Comparison of ENCODE assay signal across 8 cellular contexts in genomic region chr6:27824248-27825024, GRCh38.
DNase-seq lines count a peak whose midpoint lies in the region; ATAC-seq and TF ChIP-seq lines count a peak whose summit lies in the region.
"Not testable (repeated sequence)": the region's sequence is repeated elsewhere in the genome, so short reads cannot be mapped to it uniquely, and the experiment has no call there.

No MANE protein-coding gene starts in this region.

- TF ChIP-seq CTCF in Panc1 (IDR thresholded peaks at IDR 0.05); thoracic aorta (IDR thresholded peaks at IDR 0.05): not testable (repeated sequence)

- intact Hi-C loops in Panc1 (cut with micrococcal nuclease; ENCODE audit: unreplicated experiment), result not testable (repeated sequence)
- intact Hi-C loops in activated T-helper 1 cell treated with anti-CD3 and anti-CD28 coated beads, Interleukin-12 subunit alpha, Interleukin-12 subunit beta, Interleukin-2, Interleukin-4 antibody, amounts not matched to agents 30 ng/mL and 10 ng/mL and 1 ng/mL, durations not matched to agents 14 hours and 24 hours and 36 hours (cut with micrococcal nuclease), result loop anchor here (1.0 kb wide), 2 partner anchors 13 to 41 kb away; a partner anchor contains a TSS

- H3K36me3 Mint-ChIP-seq in activated T-helper 1 cell treated with anti-CD3 and anti-CD28 coated beads, Interleukin-12 subunit alpha, Interleukin-12 subunit beta, Interleukin-2, Interleukin-4 antibody, amounts not matched to agents 30 ng/mL and 10 ng/mL and 1 ng/mL, durations not matched to agents 14 hours and 24 hours and 36 hours (ENCODE audit: low read depth), result not testable (repeated sequence)

- H3K27me3 ChIP-seq in H7 (ENCODE audit: control insufficient read depth, insufficient read depth, low read length); HUES6 (ENCODE audit: control insufficient read depth, insufficient read depth, low read length); Panc1 (ENCODE audit: control insufficient read depth, insufficient read depth, low read length); thoracic aorta (replicated peaks; ENCODE audit: insufficient read depth): not testable (repeated sequence)

- peak; percentile 70 for TF ChIP-seq POLR2A in GM10847 (IDR thresholded peaks at IDR 0.05; ENCODE audit: extremely low read depth, insufficient read length)

- CTCF ChIA-PET in Panc1 (lab: Charles Lee), result not testable (repeated sequence)

- H3K4me3 ChIP-seq in H7 (ENCODE audit: insufficient read depth, low read depth, low read length), result peak overlapping the region; percentile 93
- H3K4me3 ChIP-seq in HUES6 (ENCODE audit: low read depth, low read length), result peak overlapping the region; percentile 79
- H3K4me3 ChIP-seq in Panc1 (ENCODE audit: low read depth in 2 of 2, low read length in 2 of 2), result peak overlapping the region; percentile 68 to 89
- H3K4me3 ChIP-seq in thoracic aorta, result peak overlapping the region; percentile 67

- H3K36me3 ChIP-seq in H7 (replicated peaks; ENCODE audit: control insufficient read depth, insufficient read depth, low read length); HUES6 (ENCODE audit: control insufficient read depth, insufficient read depth, low read length); Panc1 (ENCODE audit: control insufficient read depth, insufficient read depth, low read length); thoracic aorta: not testable (repeated sequence)

- peak overlapping the region; percentile 85 for H3K27ac ChIP-seq in HUES6 (ENCODE audit: low read depth, low read length)
- peak overlapping the region; percentile 89 for H3K27ac ChIP-seq in Panc1 (ENCODE audit: low read length)
- H3K27ac ChIP-seq in thoracic aorta, result peak overlapping the region; percentile 74 to 79

- BruUV-seq in Panc1 (replicated peaks; lab: Mats Ljungman, UMichigan), result TSS peak; percentile 97

- not testable (repeated sequence) for H3K27me3 Mint-ChIP-seq in activated T-helper 1 cell treated with anti-CD3 and anti-CD28 coated beads, Interleukin-12 subunit alpha, Interleukin-12 subunit beta, Interleukin-2, Interleukin-4 antibody, amounts not matched to agents 30 ng/mL and 10 ng/mL and 1 ng/mL, durations not matched to agents 14 hours and 24 hours and 36 hours (ENCODE audit: insufficient read depth)

- peak overlapping the region; percentile 89 for H3K4me3 Mint-ChIP-seq in activated T-helper 1 cell treated with anti-CD3 and anti-CD28 coated beads, Interleukin-12 subunit alpha, Interleukin-12 subunit beta, Interleukin-2, Interleukin-4 antibody, amounts not matched to agents 30 ng/mL and 10 ng/mL and 1 ng/mL, durations not matched to agents 14 hours and 24 hours and 36 hours

- not testable (repeated sequence) for DNase-seq in H7; Panc1 (ENCODE audit: low read depth, low spot score); thoracic aorta (ENCODE audit: low spot score)
- DNase-seq in activated T-helper 1 cell treated with anti-CD3 and anti-CD28 coated beads, Interleukin-12 subunit alpha, Interleukin-12 subunit beta, Interleukin-2, Interleukin-4 antibody, amounts not matched to agents 30 ng/mL and 10 ng/mL and 1 ng/mL, durations not matched to agents 14 hours and 24 hours and 36 hours (ENCODE audit: low spot score), result peak; percentile 55
- DNase-seq in fibroblast of gingiva (ENCODE audit: low read depth) (peak; percentile 77), myocyte (ENCODE audit: low read depth) (peak; percentile 41)

- peak overlapping the region; percentile 100 for H3K9ac ChIP-seq in HUES6 (ENCODE audit: low read length)

- H3K9me3 Mint-ChIP-seq in activated T-helper 1 cell treated with anti-CD3 and anti-CD28 coated beads, Interleukin-12 subunit alpha, Interleukin-12 subunit beta, Interleukin-2, Interleukin-4 antibody, amounts not matched to agents 30 ng/mL and 10 ng/mL and 1 ng/mL, durations not matched to agents 14 hours and 24 hours and 36 hours, result not testable (repeated sequence)

- not testable (repeated sequence) for H3K9me3 ChIP-seq in HUES6 (ENCODE audit: control insufficient read depth, insufficient read depth, low read depth, low read length); Panc1 (ENCODE audit: control insufficient read depth, insufficient read depth, low read depth, low read length); thoracic aorta

- H3K27ac Mint-ChIP-seq in activated T-helper 1 cell treated with anti-CD3 and anti-CD28 coated beads, Interleukin-12 subunit alpha, Interleukin-12 subunit beta, Interleukin-2, Interleukin-4 antibody, amounts not matched to agents 30 ng/mL and 10 ng/mL and 1 ng/mL, durations not matched to agents 14 hours and 24 hours and 36 hours, result peak overlapping the region; percentile 96

- peaks cover 44% of the 10 kb centered on the region for H3K4me1 Mint-ChIP-seq in activated T-helper 1 cell treated with anti-CD3 and anti-CD28 coated beads, Interleukin-12 subunit alpha, Interleukin-12 subunit beta, Interleukin-2, Interleukin-4 antibody, amounts not matched to agents 30 ng/mL and 10 ng/mL and 1 ng/mL, durations not matched to agents 14 hours and 24 hours and 36 hours (ENCODE audit: low read depth)

- H3K4me1 ChIP-seq in HUES6 (ENCODE audit: control insufficient read depth, insufficient read depth, low read length); Panc1 (ENCODE audit: control insufficient read depth, insufficient read depth, low read length); thoracic aorta (ENCODE audit: control insufficient read depth in 1 of 2, low read depth in 2 of 2): not testable (repeated sequence)

- POLR2A ChIA-PET in Panc1 (lab: Charles Lee), result interaction anchor here (0.9 to 3.3 kb wide), 8 partner anchors 12 to 70 kb away, joined by 3 to 22 read pairs (median 7); a partner anchor contains a TSS

- in situ Hi-C loops in Panc1 (cut with HindIII; ENCODE audit: low pct_unique_long_range_greater_than_20kb, low sequenced_read_pairs), result loop anchor here (5.0 kb wide), 1 partner anchor 43 kb away; a partner anchor contains a TSS

- ATAC-seq in Panc1 (peak; percentile 84), thoracic aorta (ENCODE audit: insufficient number of reproducible peaks, low FRiP score, low read depth) (peak; percentile 54)
